30 cellular contexts compared by ENCODE assay signal in genomic region chr4:9931196-9931595, GRCh38.
"Had no signal": no experiment of that assay in that cellular context is flagged by ENCODE, and none has a peak within 500 bp of the region (broad histone marks: within the 10 kb centered on the region; RNA-seq: fewer than 3 reads in every experiment).

No MANE protein-coding gene starts in this region.

- DNase-seq: dermis blood vessel endothelial cell; effector memory CD4-positive, alpha-beta T cell; foreskin keratinocyte; glutamatergic neuron; heart right ventricle; hippocampal formation; islet precursor cell; kidney glomerular epithelial cell; left colon; left ventricle myocardium superior; mesenchymal stem cell; naive thymus-derived CD4-positive, alpha-beta T cell; sigmoid colon; spleen; stimulated activated CD4-positive, alpha-beta T cell treated with anti-CD3 and anti-CD28 coated beads, Interleukin-4, amount 100 ng/mL, for 4 hours; stimulated activated naive B cell treated with anti-CD40 and anti-IgM and Interleukin-4, amounts not matched to agents 10 μg/mL and 1 μg/mL and 100 μg/mL, for 72 hours; transverse colon; upper lobe of right lung; uterus had no signal

- H3K27ac ChIP-seq: coronary artery, esophagus muscularis mucosa, foreskin keratinocyte, heart right ventricle, neural progenitor cell, parathyroid adenoma, right atrium auricular region, sigmoid colon, skin epidermis, spleen, suprapubic skin, transverse colon, upper lobe of right lung, uterus had no signal

- H3K9me3 ChIP-seq: esophagus muscularis mucosa, heart right ventricle, right atrium auricular region, sigmoid colon, spleen, suprapubic skin, transverse colon, upper lobe of right lung, uterus had no signal

- H3K4me3 Mint-ChIP-seq: mesothelial cell of epicardium; naive thymus-derived CD4-positive, alpha-beta T cell; nephron; neural progenitor cell; stimulated activated naive B cell treated with anti-CD40 and anti-IgM and Interleukin-4, amounts not matched to agents 10 μg/mL and 1 μg/mL and 100 μg/mL, for 72 hours; stimulated activated naive CD8-positive, alpha-beta T cell treated with anti-CD3 and anti-CD28 coated beads, Interleukin-15, Interleukin-2, amounts not matched to agents 100 ng/mL and 50 ng/mL, for 24 hours had no signal

- ATAC-seq: foreskin keratinocyte; heart right ventricle; left colon; left ventricle myocardium superior; naive thymus-derived CD4-positive, alpha-beta T cell; stimulated activated naive B cell treated with anti-CD40 and anti-IgM and Interleukin-4, amounts not matched to agents 10 μg/mL and 1 μg/mL and 100 μg/mL, for 72 hours; upper lobe of right lung had no signal

- H3K36me3 Mint-ChIP-seq: mesothelial cell of epicardium; neural progenitor cell; stimulated activated naive B cell treated with anti-CD40 and anti-IgM and Interleukin-4, amounts not matched to agents 10 μg/mL and 1 μg/mL and 100 μg/mL, for 72 hours had no signal

- H2AFZ ChIP-seq: neural progenitor cell, parathyroid adenoma had no signal

- H3K9me3 Mint-ChIP-seq: mesothelial cell of epicardium; naive thymus-derived CD4-positive, alpha-beta T cell; nephron; neural progenitor cell; stimulated activated naive B cell treated with anti-CD40 and anti-IgM and Interleukin-4, amounts not matched to agents 10 μg/mL and 1 μg/mL and 100 μg/mL, for 72 hours; stimulated activated naive CD8-positive, alpha-beta T cell treated with anti-CD3 and anti-CD28 coated beads, Interleukin-15, Interleukin-2, amounts not matched to agents 100 ng/mL and 50 ng/mL, for 24 hours had no signal

- H3K27me3 Mint-ChIP-seq: stimulated activated naive B cell treated with anti-CD40 and anti-IgM and Interleukin-4, amounts not matched to agents 10 μg/mL and 1 μg/mL and 100 μg/mL, for 72 hours; stimulated activated naive CD8-positive, alpha-beta T cell treated with anti-CD3 and anti-CD28 coated beads, Interleukin-15, Interleukin-2, amounts not matched to agents 100 ng/mL and 50 ng/mL, for 24 hours had no signal

- H3K27ac Mint-ChIP-seq: mesothelial cell of epicardium; naive thymus-derived CD4-positive, alpha-beta T cell; nephron; neural progenitor cell; stimulated activated naive B cell treated with anti-CD40 and anti-IgM and Interleukin-4, amounts not matched to agents 10 μg/mL and 1 μg/mL and 100 μg/mL, for 72 hours; stimulated activated naive CD8-positive, alpha-beta T cell treated with anti-CD3 and anti-CD28 coated beads, Interleukin-15, Interleukin-2, amounts not matched to agents 100 ng/mL and 50 ng/mL, for 24 hours had no signal

- H3K9ac ChIP-seq: neural progenitor cell, parathyroid adenoma had no signal

- H3K79me2 ChIP-seq: parathyroid adenoma had no signal

- H3K4me2 ChIP-seq: neural progenitor cell had no signal

- H3K4me1 Mint-ChIP-seq: mesothelial cell of epicardium; stimulated activated naive B cell treated with anti-CD40 and anti-IgM and Interleukin-4, amounts not matched to agents 10 μg/mL and 1 μg/mL and 100 μg/mL, for 72 hours had no signal

- H3K4me1 ChIP-seq: foreskin keratinocyte, neural progenitor cell, parathyroid adenoma, right atrium auricular region, sigmoid colon, spleen, suprapubic skin, transverse colon, upper lobe of right lung, uterus had no signal

- H3K27me3 ChIP-seq: esophagus muscularis mucosa, foreskin keratinocyte, heart right ventricle, neural progenitor cell, right atrium auricular region, sigmoid colon, suprapubic skin, transverse colon, upper lobe of right lung, uterus had no signal

- FAIRE-seq: endothelial cell of umbilical vein had no signal
